Comparison of ENCODE assay signal across 8 cellular contexts in genomic region chr11:75326439-75326810, GRCh38. TPM values are rescaled to one million over a fixed set of nuclear protein-coding genes. Genes with fewer than 3 reads are reported as not detected.
A peak's percentile ranks its signal among the peaks of the same experiment; 100 is the strongest.
DNase-seq lines count a peak whose midpoint lies in the region; ATAC-seq and TF ChIP-seq lines count a peak whose summit lies in the region.

No MANE protein-coding gene starts in this region.

- no peak for TF ChIP-seq CTCF in neural progenitor cell (IDR thresholded peaks at IDR 0.05)

- H3K79me2 ChIP-seq in GM23248 (ENCODE audit: insufficient read depth) (no peaks in the 10 kb centered on the region), neural progenitor cell (ENCODE audit: low read depth) (no peaks in the 10 kb centered on the region)

- H3K4me3 ChIP-seq in GM23248, result no peak overlapping the region
- no peak overlapping the region for H3K4me3 ChIP-seq in skeletal muscle satellite cell (ENCODE audit: low read length)
- no peak overlapping the region for H3K4me3 ChIP-seq in neural progenitor cell

- no peaks in the 10 kb centered on the region for H3K36me3 ChIP-seq in GM23248 (ENCODE audit: low read depth)
- H3K36me3 ChIP-seq in skeletal muscle satellite cell (ENCODE audit: insufficient read depth, low read length), result no peaks in the 10 kb centered on the region
- no peaks in the 10 kb centered on the region for H3K36me3 ChIP-seq in neural progenitor cell

- DNase-seq in GM23248 (no peak), T-cell (no peak), germinal center (ENCODE audit: low spot score) (no peak), NCI-H748 (lab: John Stamatoyannopoulos, UW; ENCODE audit: unreplicated experiment) (no peak), neural progenitor cell (ENCODE audit: low spot score) (no peak), A172 (ENCODE audit: low spot score) (no peak)
- DNase-seq in effector memory CD8-positive, alpha-beta T cell, result no peak

- H3K4me2 ChIP-seq in GM23248 (ENCODE audit: unreplicated experiment) (peak overlapping the region; percentile 50), skeletal muscle satellite cell (ENCODE audit: low read length) (peak overlapping the region; percentile 66), neural progenitor cell (no peak overlapping the region)

- H4K20me1 ChIP-seq in GM23248 (ENCODE audit: insufficient read depth) (no peaks in the 10 kb centered on the region), neural progenitor cell (ENCODE audit: low read depth) (no peaks in the 10 kb centered on the region)

- no peaks in the 10 kb centered on the region for H3K9me2 ChIP-seq in GM23248 (ENCODE audit: insufficient read depth)

- H3K4me1 Mint-ChIP-seq in T-cell, result peaks cover 67 to 77% (median 73%) of the 10 kb centered on the region in 3 donors
- H3K4me1 Mint-ChIP-seq in effector memory CD8-positive, alpha-beta T cell (ENCODE audit: low read depth in 2 of 2), result peaks cover 17 to 41% of the 10 kb centered on the region in 2 donors
- H3K4me1 Mint-ChIP-seq in neural progenitor cell, result peaks cover 28% of the 10 kb centered on the region

- 28 to 35% methylated on average over 3 of the region's 3 CpGs for WGBS in GM23248 (ENCODE audit: low coverage in 1 of 2, low lambda C conversion rate in 2 of 2, missing lambda C conversion rate in 2 of 2), 2 experiments

- H3K36me3 Mint-ChIP-seq in T-cell (peaks cover 7% of the 10 kb centered on the region), neural progenitor cell (no peaks in the 10 kb centered on the region)
- peaks cover 7% of the 10 kb centered on the region for H3K36me3 Mint-ChIP-seq in effector memory CD8-positive, alpha-beta T cell (ENCODE audit: insufficient read depth)

- H3K9ac ChIP-seq in GM23248 (no peak overlapping the region), skeletal muscle satellite cell (ENCODE audit: low read depth, low read length) (peak overlapping the region; percentile 49), neural progenitor cell (no peak overlapping the region)

- H3K27me3 ChIP-seq in GM23248 (replicated peaks; ENCODE audit: insufficient read depth), result no peaks in the 10 kb centered on the region
- no peaks in the 10 kb centered on the region for H3K27me3 ChIP-seq in skeletal muscle satellite cell (ENCODE audit: control insufficient read depth, insufficient read depth, low read length)
- H3K27me3 ChIP-seq in neural progenitor cell, result no peaks in the 10 kb centered on the region

- H3K9me3 ChIP-seq in GM23248 (ENCODE audit: low read depth) (no peaks in the 10 kb centered on the region), skeletal muscle satellite cell (replicated peaks; ENCODE audit: low read length) (no peaks in the 10 kb centered on the region), neural progenitor cell (ENCODE audit: low read depth) (no peaks in the 10 kb centered on the region)

- peaks cover 19% of the 10 kb centered on the region for H3K4me1 ChIP-seq in GM23248 (ENCODE audit: insufficient read depth)
- peaks cover 26% of the 10 kb centered on the region for H3K4me1 ChIP-seq in skeletal muscle satellite cell (ENCODE audit: control insufficient read depth, insufficient read depth, low read length)
- H3K4me1 ChIP-seq in neural progenitor cell, result peaks cover 11% of the 10 kb centered on the region

- H3K9me3 Mint-ChIP-seq in T-cell (no peaks in the 10 kb centered on the region), neural progenitor cell (no peaks in the 10 kb centered on the region)
- no peaks in the 10 kb centered on the region for H3K9me3 Mint-ChIP-seq in effector memory CD8-positive, alpha-beta T cell

- CTCF ChIA-PET in T-cell (lab: Charles Lee), result interaction anchor here in 1 of 2 donors (1.2 kb wide), 1 partner anchor 26 kb away, joined by 4 read pairs; no protein-coding TSS in a partner anchor

- in situ Hi-C loops in GM23248 (cut with MboI), result no loop called here

- H3K4me3 Mint-ChIP-seq in T-cell (peak overlapping the region in 1 of 3 donors; percentile 20), neural progenitor cell (no peak overlapping the region)
- peak overlapping the region in 1 of 2 donors; percentile 50 for H3K4me3 Mint-ChIP-seq in effector memory CD8-positive, alpha-beta T cell

- H2AFZ ChIP-seq in GM23248, result no peak overlapping the region
- no peak overlapping the region for H2AFZ ChIP-seq in neural progenitor cell (replicated peaks)

- POLR2A ChIA-PET in T-cell (lab: Charles Lee), result interaction anchor here (0.5 to 0.7 kb wide), 2 partner anchors 42 to 193 kb away, joined by 4 to 6 read pairs; no protein-coding TSS in a partner anchor

- H3F3A ChIP-seq in GM23248 (ENCODE audit: insufficient read depth) (peaks cover 5% of the 10 kb centered on the region), neural progenitor cell (ENCODE audit: low read depth) (peaks cover 6% of the 10 kb centered on the region)

- peak overlapping the region; percentile 37; the same call in 1 of the 2 replicates for H3K27ac ChIP-seq in GM23248
- no peak overlapping the region for H3K27ac ChIP-seq in neural progenitor cell

- H3K27ac Mint-ChIP-seq in T-cell (peak overlapping the region; percentile 85), neural progenitor cell (no peak overlapping the region)
- peak overlapping the region; percentile 78 to 92 for H3K27ac Mint-ChIP-seq in effector memory CD8-positive, alpha-beta T cell

- ATAC-seq in T-cell (replicated peaks in 1 of 4), result no peak
- ATAC-seq in effector memory CD8-positive, alpha-beta T cell (replicated peaks), result no peak

- H3K27me3 Mint-ChIP-seq in T-cell (no peaks in the 10 kb centered on the region), neural progenitor cell (ENCODE audit: insufficient read depth, low read depth) (peaks cover 5% of the 10 kb centered on the region)
- no peaks in the 10 kb centered on the region for H3K27me3 Mint-ChIP-seq in effector memory CD8-positive, alpha-beta T cell

RNA-seq across cellular contexts. Expression of gene ARRB1, which starts 25.0 kb away (rescaled TPM):
- 2.1 and 3.1 TPM in 2 replicates for total RNA-seq in GM23248 (2014; rRNA removed; shearing (Covaris generic))
- polyA plus RNA-seq in GM23248 (2016; fragmentation: Nextera tagmentation; extraction: Ambion mirVana), result 2.0 and 2.2 TPM in 2 replicates
- total RNA-seq in T-cell (10 to 100 TPM; 37.2 to 57.3 (median 47.3) TPM), neural progenitor cell (ENCODE audit: low replicate concordance) (1.0 and 1.8 TPM in 2 replicates)
- total RNA-seq in skeletal muscle satellite cell (2012; rRNA removed), result 16.0 and 19.7 TPM in 2 replicates
- 18.4 and 22.2 TPM in 2 replicates for total RNA-seq in A172 (2014; rRNA removed; shearing (Covaris generic))
